ENCODE assay signal across 30 cellular contexts in the genomic region with DNA sequence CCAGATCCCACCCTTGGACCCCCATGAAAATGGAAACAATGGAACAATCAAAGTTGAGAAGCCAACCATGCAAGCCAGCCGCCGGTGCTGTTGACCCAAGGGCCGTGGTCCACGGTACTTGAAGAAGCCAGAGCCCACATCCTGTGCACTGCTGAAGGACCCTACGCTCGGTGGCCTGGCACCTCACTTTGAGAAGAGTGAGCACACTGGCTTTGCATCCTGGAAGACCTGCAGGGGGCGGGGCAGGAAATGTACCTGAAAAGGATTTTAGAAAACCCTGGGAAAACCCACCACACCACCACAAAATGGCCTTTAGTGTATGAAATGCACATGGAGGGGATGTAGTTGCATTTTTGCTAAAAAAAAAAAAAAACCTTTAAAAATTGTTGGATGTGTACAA. TPM values are rescaled to one million over a fixed set of nuclear protein-coding genes. Genes with fewer than 3 reads are reported as not detected.
"Had no signal": no experiment of that assay in that cellular context is flagged by ENCODE, and none has a peak within 500 bp of the region (broad histone marks: within the 10 kb centered on the region; RNA-seq: fewer than 3 reads in every experiment).

No MANE protein-coding gene starts in this region.

- H3K36me3 Mint-ChIP-seq: naive thymus-derived CD4-positive, alpha-beta T cell had no signal

- H3K27ac Mint-ChIP-seq: dendritic cell treated with granulocyte-macrophage colony-stimulating factor and Interleukin-4, amounts not matched to agents 40 ng/mL and 50 ng/mL, for 4 days; naive thymus-derived CD4-positive, alpha-beta T cell; nephron; stimulated activated naive CD8-positive, alpha-beta T cell treated with anti-CD3 and anti-CD28 coated beads, Interleukin-15, amount 100 ng/mL, for 72 hours had no signal

- H3K4me1 Mint-ChIP-seq: nephron had no signal

- H3K4me1 ChIP-seq: colonic mucosa had no signal

- H3K27me3 Mint-ChIP-seq: dendritic cell treated with granulocyte-macrophage colony-stimulating factor and Interleukin-4, amounts not matched to agents 40 ng/mL and 50 ng/mL, for 4 days had no signal

- H3K9me3 ChIP-seq: colonic mucosa, esophagus muscularis mucosa, left lung, pancreas, suprapubic skin, transverse colon, upper lobe of right lung, uterus had no signal

- H3K36me3 ChIP-seq: colonic mucosa, pancreas, suprapubic skin, transverse colon, upper lobe of right lung, uterus had no signal

- H3K9me3 Mint-ChIP-seq: dendritic cell treated with granulocyte-macrophage colony-stimulating factor and Interleukin-4, amounts not matched to agents 40 ng/mL and 50 ng/mL, for 4 days; naive thymus-derived CD4-positive, alpha-beta T cell; stimulated activated naive CD8-positive, alpha-beta T cell treated with anti-CD3 and anti-CD28 coated beads, Interleukin-15, amount 100 ng/mL, for 72 hours had no signal

- H3K4me3 ChIP-seq: colonic mucosa, esophagus muscularis mucosa, left lung, pancreas, smooth muscle cell, suprapubic skin, transverse colon, upper lobe of right lung, uterus had no signal

- H3K27ac ChIP-seq: colonic mucosa, esophagus muscularis mucosa, left lung, pancreas, suprapubic skin, transverse colon, upper lobe of right lung, uterus had no signal

- FAIRE-seq: endothelial cell of umbilical vein, pancreas had no signal

- H3K4me3 Mint-ChIP-seq: dendritic cell treated with granulocyte-macrophage colony-stimulating factor and Interleukin-4, amounts not matched to agents 40 ng/mL and 50 ng/mL, for 4 days; naive thymus-derived CD4-positive, alpha-beta T cell; nephron; stimulated activated naive CD8-positive, alpha-beta T cell treated with anti-CD3 and anti-CD28 coated beads, Interleukin-15, amount 100 ng/mL, for 72 hours had no signal

- ATAC-seq: left lung; naive thymus-derived CD4-positive, alpha-beta T cell; pancreas; sciatic nerve; stimulated activated naive CD8-positive, alpha-beta T cell treated with anti-CD3 and anti-CD28 coated beads, Interleukin-15, amount 100 ng/mL, for 72 hours; upper lobe of right lung had no signal

- H3K27me3 ChIP-seq: colonic mucosa, esophagus muscularis mucosa, left lung, pancreas, suprapubic skin, transverse colon, upper lobe of right lung, uterus had no signal

- H3K4me2 ChIP-seq: smooth muscle cell had no signal

- DNase-seq: colonic mucosa; effector CD8-positive, alpha-beta T cell; foreskin melanocyte; head of caudate nucleus; left cardiac atrium; left lung; mesendoderm; midbrain; naive thymus-derived CD4-positive, alpha-beta T cell; pancreas; stimulated activated CD4-positive, alpha-beta T cell treated with anti-CD3 and anti-CD28 coated beads, Interleukin-12 subunit alpha, Interleukin-12 subunit beta, amount 100 ng/mL, for 4 hours; stimulated activated CD4-positive, alpha-beta T cell treated with anti-CD3 and anti-CD28 coated beads, Interleukin-1b, Interleukin-23, amount 100 ng/mL, for 48 hours; stimulated activated CD4-positive, alpha-beta T cell treated with anti-CD3 and anti-CD28 coated beads, Interleukin-4, amount 100 ng/mL, for 1 hour; stimulated activated CD8-positive, alpha-beta memory T cell treated with anti-CD3 and anti-CD28 coated beads, Interleukin-4, amount 100 ng/mL, for 48 hours; stimulated activated naive CD4-positive, alpha-beta T cell; stimulated activated naive CD8-positive, alpha-beta T cell treated with anti-CD3 and anti-CD28 coated beads, Interleukin-15, amount 100 ng/mL, for 72 hours; transverse colon; upper lobe of right lung; uterus had no signal

RNA-seq across cellular contexts. Expression of gene TXNDC2, which starts 26.5 kb away (rescaled TPM):
- total RNA-seq: colonic mucosa, endothelial cell of umbilical vein, epithelial cell of proximal tubule, fibroblast of lung, kidney epithelial cell, mucosa of gallbladder, pancreas, sciatic nerve, suprapubic skin had no signal
- polyA plus RNA-seq: naive thymus-derived CD4-positive, alpha-beta T cell; pancreas; smooth muscle cell had no signal
